In the genomic region with DNA sequence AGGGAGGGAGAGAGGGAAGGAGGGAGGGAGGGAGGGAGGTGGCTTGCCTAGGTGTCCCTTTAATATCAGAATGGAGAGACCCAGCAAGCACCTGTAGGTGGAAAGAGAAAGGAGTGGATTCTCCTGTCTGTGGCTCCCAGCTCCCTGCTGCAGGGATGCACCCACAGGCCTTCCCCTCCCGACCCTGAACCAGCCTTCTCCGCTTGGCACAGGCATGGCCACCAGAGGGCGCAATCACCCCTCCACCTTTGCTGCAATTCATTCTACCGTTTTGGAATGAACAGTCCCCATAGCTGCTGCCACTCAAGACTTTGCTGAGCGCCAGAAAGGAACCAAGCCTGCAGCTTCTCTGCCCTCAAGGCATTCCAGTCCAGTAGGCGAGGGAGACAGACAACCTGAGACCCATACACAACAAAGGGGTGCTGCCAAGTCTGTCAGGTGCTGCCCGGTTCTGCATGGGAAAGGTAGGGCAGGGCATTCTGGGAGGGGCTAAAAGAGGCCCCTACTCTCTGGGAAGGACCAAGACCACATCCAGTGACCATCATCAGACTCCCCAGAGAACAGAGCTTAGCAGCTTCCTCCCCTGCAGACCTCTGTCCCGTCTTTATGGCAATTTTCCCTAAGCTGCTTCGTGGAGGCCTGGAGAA, we compare ENCODE assay signal across 1 cellular context.
TF ChIP-seq lines count a peak whose summit lies in the region.

No MANE protein-coding gene starts in this region.

TF ChIP-seq in GM12878, 131 proteins besides CTCF, POLR2A, EP300 and RAD21 (continues in another document):
- TF ChIP-seq SIN3A (IDR thresholded peaks at IDR 0.05; ENCODE audit: low read depth, low read length) (no peak), FOS (IDR thresholded peaks at IDR 0.05; ENCODE audit: borderline replicate concordance, extremely low read depth, insufficient read length) (no peak), BHLHE40 (IDR thresholded peaks at IDR 0.05; ENCODE audit: borderline replicate concordance in 1 of 2, low read depth in 2 of 2, low read length in 1 of 2) (0 out of 4 replicates have a peak, but pooled peaks of 1 of the 2 experiments have one; percentile 24), NRF1 (conservative IDR thresholded peaks at IDR 0.05; ENCODE audit: low read depth, low read length) (no peak), MEF2A (IDR thresholded peaks at IDR 0.05; ENCODE audit: insufficient read depth, low read depth, low read length) (no peak), RB1 (IDR thresholded peaks at IDR 0.05; ENCODE audit: borderline replicate concordance) (0 out of 2 replicates have a peak, but pooled peaks have one; percentile 31), CEBPB (IDR thresholded peaks at IDR 0.05; ENCODE audit: borderline replicate concordance in 1 of 2, low read depth in 2 of 2, low read length in 2 of 2) (no peak), ATF7 (IDR thresholded peaks at IDR 0.05; ENCODE audit: low read depth) (no peak), LARP7 (IDR thresholded peaks at IDR 0.05) (0 out of 2 replicates have a peak, but pooled peaks have one; percentile 41), NR2F1 (conservative IDR thresholded peaks at IDR 0.05) (no peak), RCOR1 (conservative IDR thresholded peaks at IDR 0.05; ENCODE audit: low read depth, low read length) (no peak), YBX1 (IDR thresholded peaks at IDR 0.05) (no peak), CHD1 (IDR thresholded peaks at IDR 0.05; ENCODE audit: low read depth, low read length) (no peak), DPF2 (IDR thresholded peaks at IDR 0.05) (no peak), NFXL1 (IDR thresholded peaks at IDR 0.05; ENCODE audit: borderline replicate concordance) (no peak), RUNX3 (IDR thresholded peaks at IDR 0.05; ENCODE audit: low read length) (no peak), ETV6 (conservative IDR thresholded peaks at IDR 0.05 in 1 of 2, IDR thresholded peaks at IDR 0.05 in 1 of 2; ENCODE audit: borderline replicate concordance in 1 of 2, low read depth in 1 of 2) (no peak), IKZF1 (conservative IDR thresholded peaks at IDR 0.05) (no peak), PML (IDR thresholded peaks at IDR 0.05; ENCODE audit: low read length) (no peak), MXI1 (IDR thresholded peaks at IDR 0.05; ENCODE audit: low read depth, low read length) (0 out of 2 replicates have a peak, but pooled peaks have one; percentile 7), STAT3 (IDR thresholded peaks at IDR 0.05; ENCODE audit: low read depth, low read length) (no peak), YY1 (IDR thresholded peaks at IDR 0.05; ENCODE audit: low read depth, low read length) (peak; percentile 67; the same call in 1 of the 2 replicates), CREM (IDR thresholded peaks at IDR 0.05; ENCODE audit: low read depth) (no peak), SRF (IDR thresholded peaks at IDR 0.05; ENCODE audit: low read depth in 2 of 2, low read length in 2 of 2) (no peak), TCF3 (IDR thresholded peaks at IDR 0.05; ENCODE audit: borderline replicate concordance, insufficient read depth, low read depth, low read length) (no peak), PAX8 (IDR thresholded peaks at IDR 0.05) (no peak), ZNF217 (IDR thresholded peaks at IDR 0.05) (no peak), SPI1 (IDR thresholded peaks at IDR 0.05; ENCODE audit: borderline replicate concordance, insufficient read depth, low read depth, low read length) (no peak), GATAD2B (conservative IDR thresholded peaks at IDR 0.05; ENCODE audit: low read depth) (0 out of 2 replicates have a peak, but pooled peaks have one; percentile 32), SREBF2 (IDR thresholded peaks at IDR 0.05; ENCODE audit: low read length) (no peak), EED (IDR thresholded peaks at IDR 0.05; ENCODE audit: low read depth) (no peak), NFIC (IDR thresholded peaks at IDR 0.05; ENCODE audit: low read depth, low read length) (no peak), IKZF2 (IDR thresholded peaks at IDR 0.05) (0 out of 4 replicates have a peak, but pooled peaks of 1 of the 2 experiments have one; percentile 9), SREBF1 (IDR thresholded peaks at IDR 0.05; ENCODE audit: low read length) (no peak), CHD4 (IDR thresholded peaks at IDR 0.05) (no peak), HDGF (IDR thresholded peaks at IDR 0.05) (0 out of 2 replicates have a peak, but pooled peaks have one; percentile 47), CREB1 (IDR thresholded peaks at IDR 0.05; ENCODE audit: low read depth) (no peak), NBN (IDR thresholded peaks at IDR 0.05) (no peak), NFYA (IDR thresholded peaks at IDR 0.05; ENCODE audit: borderline replicate concordance, low read depth, low read length) (no peak)
- TF ChIP-seq, protein P1, sequence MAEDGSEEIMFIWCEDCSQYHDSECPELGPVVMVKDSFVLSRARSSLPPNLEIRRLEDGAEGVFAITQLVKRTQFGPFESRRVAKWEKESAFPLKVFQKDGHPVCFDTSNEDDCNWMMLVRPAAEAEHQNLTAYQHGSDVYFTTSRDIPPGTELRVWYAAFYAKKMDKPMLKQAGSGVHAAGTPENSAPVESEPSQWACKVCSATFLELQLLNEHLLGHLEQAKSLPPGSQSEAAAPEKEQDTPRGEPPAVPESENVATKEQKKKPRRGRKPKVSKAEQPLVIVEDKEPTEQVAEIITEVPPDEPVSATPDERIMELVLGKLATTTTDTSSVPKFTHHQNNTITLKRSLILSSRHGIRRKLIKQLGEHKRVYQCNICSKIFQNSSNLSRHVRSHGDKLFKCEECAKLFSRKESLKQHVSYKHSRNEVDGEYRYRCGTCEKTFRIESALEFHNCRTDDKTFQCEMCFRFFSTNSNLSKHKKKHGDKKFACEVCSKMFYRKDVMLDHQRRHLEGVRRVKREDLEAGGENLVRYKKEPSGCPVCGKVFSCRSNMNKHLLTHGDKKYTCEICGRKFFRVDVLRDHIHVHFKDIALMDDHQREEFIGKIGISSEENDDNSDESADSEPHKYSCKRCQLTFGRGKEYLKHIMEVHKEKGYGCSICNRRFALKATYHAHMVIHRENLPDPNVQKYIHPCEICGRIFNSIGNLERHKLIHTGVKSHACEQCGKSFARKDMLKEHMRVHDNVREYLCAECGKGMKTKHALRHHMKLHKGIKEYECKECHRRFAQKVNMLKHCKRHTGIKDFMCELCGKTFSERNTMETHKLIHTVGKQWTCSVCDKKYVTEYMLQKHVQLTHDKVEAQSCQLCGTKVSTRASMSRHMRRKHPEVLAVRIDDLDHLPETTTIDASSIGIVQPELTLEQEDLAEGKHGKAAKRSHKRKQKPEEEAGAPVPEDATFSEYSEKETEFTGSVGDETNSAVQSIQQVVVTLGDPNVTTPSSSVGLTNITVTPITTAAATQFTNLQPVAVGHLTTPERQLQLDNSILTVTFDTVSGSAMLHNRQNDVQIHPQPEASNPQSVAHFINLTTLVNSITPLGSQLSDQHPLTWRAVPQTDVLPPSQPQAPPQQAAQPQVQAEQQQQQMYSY (CRISPR knock-in tag; IDR thresholded peaks at IDR 0.05), result no peak
- TF ChIP-seq, protein P2, sequence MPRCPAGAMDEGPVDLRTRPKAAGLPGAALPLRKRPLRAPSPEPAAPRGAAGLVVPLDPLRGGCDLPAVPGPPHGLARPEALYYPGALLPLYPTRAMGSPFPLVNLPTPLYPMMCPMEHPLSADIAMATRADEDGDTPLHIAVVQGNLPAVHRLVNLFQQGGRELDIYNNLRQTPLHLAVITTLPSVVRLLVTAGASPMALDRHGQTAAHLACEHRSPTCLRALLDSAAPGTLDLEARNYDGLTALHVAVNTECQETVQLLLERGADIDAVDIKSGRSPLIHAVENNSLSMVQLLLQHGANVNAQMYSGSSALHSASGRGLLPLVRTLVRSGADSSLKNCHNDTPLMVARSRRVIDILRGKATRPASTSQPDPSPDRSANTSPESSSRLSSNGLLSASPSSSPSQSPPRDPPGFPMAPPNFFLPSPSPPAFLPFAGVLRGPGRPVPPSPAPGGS (IDR thresholded peaks at IDR 0.05; ENCODE audit: borderline replicate concordance, insufficient read depth, low read depth, low read length, poor library complexity, severe bottlenecking), result no peak
- TF ChIP-seq, protein P3, sequence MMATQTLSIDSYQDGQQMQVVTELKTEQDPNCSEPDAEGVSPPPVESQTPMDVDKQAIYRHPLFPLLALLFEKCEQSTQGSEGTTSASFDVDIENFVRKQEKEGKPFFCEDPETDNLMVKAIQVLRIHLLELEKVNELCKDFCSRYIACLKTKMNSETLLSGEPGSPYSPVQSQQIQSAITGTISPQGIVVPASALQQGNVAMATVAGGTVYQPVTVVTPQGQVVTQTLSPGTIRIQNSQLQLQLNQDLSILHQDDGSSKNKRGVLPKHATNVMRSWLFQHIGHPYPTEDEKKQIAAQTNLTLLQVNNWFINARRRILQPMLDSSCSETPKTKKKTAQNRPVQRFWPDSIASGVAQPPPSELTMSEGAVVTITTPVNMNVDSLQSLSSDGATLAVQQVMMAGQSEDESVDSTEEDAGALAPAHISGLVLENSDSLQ (IDR thresholded peaks at IDR 0.05), result peak; percentile 96
- TF ChIP-seq, protein P4, sequence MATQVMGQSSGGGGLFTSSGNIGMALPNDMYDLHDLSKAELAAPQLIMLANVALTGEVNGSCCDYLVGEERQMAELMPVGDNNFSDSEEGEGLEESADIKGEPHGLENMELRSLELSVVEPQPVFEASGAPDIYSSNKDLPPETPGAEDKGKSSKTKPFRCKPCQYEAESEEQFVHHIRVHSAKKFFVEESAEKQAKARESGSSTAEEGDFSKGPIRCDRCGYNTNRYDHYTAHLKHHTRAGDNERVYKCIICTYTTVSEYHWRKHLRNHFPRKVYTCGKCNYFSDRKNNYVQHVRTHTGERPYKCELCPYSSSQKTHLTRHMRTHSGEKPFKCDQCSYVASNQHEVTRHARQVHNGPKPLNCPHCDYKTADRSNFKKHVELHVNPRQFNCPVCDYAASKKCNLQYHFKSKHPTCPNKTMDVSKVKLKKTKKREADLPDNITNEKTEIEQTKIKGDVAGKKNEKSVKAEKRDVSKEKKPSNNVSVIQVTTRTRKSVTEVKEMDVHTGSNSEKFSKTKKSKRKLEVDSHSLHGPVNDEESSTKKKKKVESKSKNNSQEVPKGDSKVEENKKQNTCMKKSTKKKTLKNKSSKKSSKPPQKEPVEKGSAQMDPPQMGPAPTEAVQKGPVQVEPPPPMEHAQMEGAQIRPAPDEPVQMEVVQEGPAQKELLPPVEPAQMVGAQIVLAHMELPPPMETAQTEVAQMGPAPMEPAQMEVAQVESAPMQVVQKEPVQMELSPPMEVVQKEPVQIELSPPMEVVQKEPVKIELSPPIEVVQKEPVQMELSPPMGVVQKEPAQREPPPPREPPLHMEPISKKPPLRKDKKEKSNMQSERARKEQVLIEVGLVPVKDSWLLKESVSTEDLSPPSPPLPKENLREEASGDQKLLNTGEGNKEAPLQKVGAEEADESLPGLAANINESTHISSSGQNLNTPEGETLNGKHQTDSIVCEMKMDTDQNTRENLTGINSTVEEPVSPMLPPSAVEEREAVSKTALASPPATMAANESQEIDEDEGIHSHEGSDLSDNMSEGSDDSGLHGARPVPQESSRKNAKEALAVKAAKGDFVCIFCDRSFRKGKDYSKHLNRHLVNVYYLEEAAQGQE (IDR thresholded peaks at IDR 0.05; ENCODE audit: low read depth, low read length), result no peak
- TF ChIP-seq, protein P5, sequence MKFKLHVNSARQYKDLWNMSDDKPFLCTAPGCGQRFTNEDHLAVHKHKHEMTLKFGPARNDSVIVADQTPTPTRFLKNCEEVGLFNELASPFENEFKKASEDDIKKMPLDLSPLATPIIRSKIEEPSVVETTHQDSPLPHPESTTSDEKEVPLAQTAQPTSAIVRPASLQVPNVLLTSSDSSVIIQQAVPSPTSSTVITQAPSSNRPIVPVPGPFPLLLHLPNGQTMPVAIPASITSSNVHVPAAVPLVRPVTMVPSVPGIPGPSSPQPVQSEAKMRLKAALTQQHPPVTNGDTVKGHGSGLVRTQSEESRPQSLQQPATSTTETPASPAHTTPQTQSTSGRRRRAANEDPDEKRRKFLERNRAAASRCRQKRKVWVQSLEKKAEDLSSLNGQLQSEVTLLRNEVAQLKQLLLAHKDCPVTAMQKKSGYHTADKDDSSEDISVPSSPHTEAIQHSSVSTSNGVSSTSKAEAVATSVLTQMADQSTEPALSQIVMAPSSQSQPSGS (IDR thresholded peaks at IDR 0.05; ENCODE audit: low read length), result no peak
- TF ChIP-seq, protein P6, sequence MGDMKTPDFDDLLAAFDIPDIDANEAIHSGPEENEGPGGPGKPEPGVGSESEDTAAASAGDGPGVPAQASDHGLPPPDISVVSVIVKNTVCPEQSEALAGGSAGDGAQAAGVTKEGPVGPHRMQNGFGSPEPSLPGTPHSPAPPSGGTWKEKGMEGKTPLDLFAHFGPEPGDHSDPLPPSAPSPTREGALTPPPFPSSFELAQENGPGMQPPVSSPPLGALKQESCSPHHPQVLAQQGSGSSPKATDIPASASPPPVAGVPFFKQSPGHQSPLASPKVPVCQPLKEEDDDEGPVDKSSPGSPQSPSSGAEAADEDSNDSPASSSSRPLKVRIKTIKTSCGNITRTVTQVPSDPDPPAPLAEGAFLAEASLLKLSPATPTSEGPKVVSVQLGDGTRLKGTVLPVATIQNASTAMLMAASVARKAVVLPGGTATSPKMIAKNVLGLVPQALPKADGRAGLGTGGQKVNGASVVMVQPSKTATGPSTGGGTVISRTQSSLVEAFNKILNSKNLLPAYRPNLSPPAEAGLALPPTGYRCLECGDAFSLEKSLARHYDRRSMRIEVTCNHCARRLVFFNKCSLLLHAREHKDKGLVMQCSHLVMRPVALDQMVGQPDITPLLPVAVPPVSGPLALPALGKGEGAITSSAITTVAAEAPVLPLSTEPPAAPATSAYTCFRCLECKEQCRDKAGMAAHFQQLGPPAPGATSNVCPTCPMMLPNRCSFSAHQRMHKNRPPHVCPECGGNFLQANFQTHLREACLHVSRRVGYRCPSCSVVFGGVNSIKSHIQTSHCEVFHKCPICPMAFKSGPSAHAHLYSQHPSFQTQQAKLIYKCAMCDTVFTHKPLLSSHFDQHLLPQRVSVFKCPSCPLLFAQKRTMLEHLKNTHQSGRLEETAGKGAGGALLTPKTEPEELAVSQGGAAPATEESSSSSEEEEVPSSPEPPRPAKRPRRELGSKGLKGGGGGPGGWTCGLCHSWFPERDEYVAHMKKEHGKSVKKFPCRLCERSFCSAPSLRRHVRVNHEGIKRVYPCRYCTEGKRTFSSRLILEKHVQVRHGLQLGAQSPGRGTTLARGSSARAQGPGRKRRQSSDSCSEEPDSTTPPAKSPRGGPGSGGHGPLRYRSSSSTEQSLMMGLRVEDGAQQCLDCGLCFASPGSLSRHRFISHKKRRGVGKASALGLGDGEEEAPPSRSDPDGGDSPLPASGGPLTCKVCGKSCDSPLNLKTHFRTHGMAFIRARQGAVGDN (IDR thresholded peaks at IDR 0.05), result no peak
